In genomic region chr3:194100856-194101390, GRCh38 we compare ENCODE assay signal across 1 cellular context.
TF ChIP-seq lines count a peak whose summit lies in the region.

No MANE protein-coding gene starts in this region.

TF ChIP-seq in HepG2, 621 proteins besides CTCF, POLR2A, EP300 and RAD21 (continued from another document and continues in another):
- TF ChIP-seq PRDM10 (CRISPR knock-in tag; IDR thresholded peaks at IDR 0.05; ENCODE audit: low read depth) = no peak
- no peak for TF ChIP-seq MAFF (IDR thresholded peaks at IDR 0.05; ENCODE audit: low read depth, low read length)
- no peak for TF ChIP-seq PAX8 (CRISPR knock-in tag; IDR thresholded peaks at IDR 0.05; ENCODE audit: borderline replicate concordance)
- TF ChIP-seq ZNF589 (CRISPR knock-in tag; conservative IDR thresholded peaks at IDR 0.05) = no peak
- no peak for TF ChIP-seq ZNF124 (CRISPR knock-in tag; IDR thresholded peaks at IDR 0.05)
- no peak for TF ChIP-seq NFAT5 (CRISPR knock-in tag; IDR thresholded peaks at IDR 0.05)
- TF ChIP-seq ZNF609 (CRISPR knock-in tag; IDR thresholded peaks at IDR 0.05; ENCODE audit: borderline replicate concordance) = no peak; the same call in 1 of the 2 replicates
- TF ChIP-seq ZNF160 (CRISPR knock-in tag; IDR thresholded peaks at IDR 0.05) = no peak
- no peak for TF ChIP-seq SNRNP70 (IDR thresholded peaks at IDR 0.05; ENCODE audit: low read depth, low read length)
- TF ChIP-seq CEBPZ (IDR thresholded peaks at IDR 0.05; ENCODE audit: low read length) = no peak
- no peak for TF ChIP-seq ZNF101 (CRISPR knock-in tag; IDR thresholded peaks at IDR 0.05; ENCODE audit: borderline replicate concordance, low read depth)
- TF ChIP-seq ZKSCAN8 (CRISPR knock-in tag; IDR thresholded peaks at IDR 0.05; ENCODE audit: borderline replicate concordance) = no peak
- no peak for TF ChIP-seq GABPB1 (CRISPR knock-in tag; IDR thresholded peaks at IDR 0.05)
- peak; percentile 28; the same call in 1 of the 2 replicates for TF ChIP-seq ZNF263 (CRISPR knock-in tag; IDR thresholded peaks at IDR 0.05)
- no peak for TF ChIP-seq ETS1 (CRISPR knock-in tag; IDR thresholded peaks at IDR 0.05)
- TF ChIP-seq MXD4 (CRISPR knock-in tag; IDR thresholded peaks at IDR 0.05) = no peak
- TF ChIP-seq JDP2 (CRISPR knock-in tag; IDR thresholded peaks at IDR 0.05; ENCODE audit: borderline replicate concordance) = no peak
- 0 out of 2 replicates have a peak, but pooled peaks have one; percentile 18 for TF ChIP-seq MED1 (CRISPR knock-in tag; IDR thresholded peaks at IDR 0.05)
- TF ChIP-seq USF2 (IDR thresholded peaks at IDR 0.05; ENCODE audit: low read depth, low read length) = no peak
- no peak for TF ChIP-seq USF2 (CRISPR knock-in tag; IDR thresholded peaks at IDR 0.05; ENCODE audit: borderline replicate concordance)
- TF ChIP-seq DBP (CRISPR knock-in tag; IDR thresholded peaks at IDR 0.05; ENCODE audit: not compliant biosample characterization) = no peak
- no peak for TF ChIP-seq XRCC5 (optimal IDR thresholded peaks at IDR 0.05; ENCODE audit: low read length)
- TF ChIP-seq ZNF441 (CRISPR knock-in tag; IDR thresholded peaks at IDR 0.05; ENCODE audit: borderline replicate concordance) = no peak
- TF ChIP-seq EZH2 (conservative IDR thresholded peaks at IDR 0.05; ENCODE audit: low read depth, low read length) = no peak
